ENCODE assay signal across 8 cellular contexts in the genomic region with DNA sequence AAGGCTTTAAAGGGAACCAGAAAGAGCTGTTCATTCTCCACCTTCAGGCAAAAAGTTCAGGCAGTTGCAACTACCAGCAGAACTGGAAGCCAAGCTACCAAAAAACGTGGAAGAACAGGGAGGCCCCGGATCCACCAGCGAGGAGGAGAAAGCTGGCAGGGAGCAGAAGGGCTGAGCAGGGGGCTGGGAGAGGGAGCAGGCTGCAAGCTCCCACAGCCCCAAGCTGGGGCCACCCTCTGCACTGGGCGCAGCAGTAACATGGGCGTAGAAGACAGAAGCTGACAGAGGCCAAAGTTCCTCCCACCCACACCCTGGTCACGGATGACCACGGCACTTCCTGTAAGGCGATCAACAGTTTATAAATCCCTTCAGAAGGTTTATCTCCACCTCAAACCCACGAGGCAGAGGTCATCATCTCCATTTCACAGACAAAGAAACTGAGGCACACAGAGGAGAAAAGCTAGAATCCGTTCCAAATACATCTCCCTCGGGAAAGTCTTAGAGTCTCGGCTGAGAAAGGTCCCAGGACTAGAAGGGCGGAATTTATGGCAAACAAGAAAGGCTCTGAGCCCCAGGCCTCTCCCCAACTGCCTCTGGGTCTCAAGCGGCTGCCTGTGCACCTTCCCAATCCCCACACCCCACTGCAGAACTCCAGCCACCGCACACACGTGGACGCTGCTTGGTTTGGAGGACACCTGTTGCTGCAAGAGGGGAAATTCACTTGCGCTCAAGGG. TPM values are rescaled to one million over a fixed set of nuclear protein-coding genes. Genes with fewer than 3 reads are reported as not detected.
DNase-seq lines count a peak whose midpoint lies in the region; ATAC-seq and TF ChIP-seq lines count a peak whose summit lies in the region.

No MANE protein-coding gene starts in this region.

- H3K9me3 Mint-ChIP-seq in activated CD4-positive, alpha-beta T cell treated with anti-CD3 and anti-CD28 coated beads, Interleukin-2, amount 10 ng/mL, durations not matched to agents 24 days and 14 days: no peaks in the 10 kb centered on the region
- H3K9me3 Mint-ChIP-seq in activated CD4-positive, alpha-beta memory T cell treated with anti-CD3 and anti-CD28 coated beads for 36 hours: no peaks in the 10 kb centered on the region

- CTCF ChIA-PET in activated CD4-positive, alpha-beta memory T cell treated with anti-CD3 and anti-CD28 coated beads for 36 hours (lab: Charles Lee): interaction anchor here (1.1 kb wide), 1 partner anchor 82 kb away, joined by 3 read pairs; the partner anchor contains the start of gene CYP46A1

- H3K9me3 ChIP-seq in iPS-20b (ENCODE audit: insufficient read depth, low read depth, low read length) (no peaks in the 10 kb centered on the region), ascending aorta (no peaks in the 10 kb centered on the region)

- peaks cover 12% of the 10 kb centered on the region for H3K27me3 Mint-ChIP-seq in activated CD4-positive, alpha-beta T cell treated with anti-CD3 and anti-CD28 coated beads, Interleukin-2, amount 10 ng/mL, durations not matched to agents 24 days and 14 days
- no peaks in the 10 kb centered on the region for H3K27me3 Mint-ChIP-seq in activated CD4-positive, alpha-beta memory T cell treated with anti-CD3 and anti-CD28 coated beads for 36 hours

- H3K27ac Mint-ChIP-seq in activated CD4-positive, alpha-beta T cell treated with anti-CD3 and anti-CD28 coated beads, Interleukin-2, amount 10 ng/mL, durations not matched to agents 24 days and 14 days: no peak overlapping the region
- no peak overlapping the region for H3K27ac Mint-ChIP-seq in activated CD4-positive, alpha-beta memory T cell treated with anti-CD3 and anti-CD28 coated beads for 36 hours

- DNase-seq in activated CD4-positive, alpha-beta T cell treated with anti-CD3 and anti-CD28 coated beads, Interleukin-2, amount 10 ng/mL, durations not matched to agents 24 days and 14 days: no peak
- no peak for DNase-seq in activated CD4-positive, alpha-beta T cell treated with anti-CD3 and anti-CD28 coated beads, Interleukin-2, amount 50 U/mL, for 4 hours
- DNase-seq in activated CD4-positive, alpha-beta memory T cell treated with anti-CD3 and anti-CD28 coated beads for 36 hours: peak; percentile 40
- peak; percentile 23 for DNase-seq in stimulated activated naive CD8-positive, alpha-beta T cell treated with anti-CD3 and anti-CD28 coated beads, Interleukin-15, Interleukin-2, amounts not matched to agents 100 U/mL and 50 U/mL, for 24 hours
- no peak for DNase-seq in ascending aorta (ENCODE audit: low spot score in 2 of 2)

- intact Hi-C loops in activated CD4-positive, alpha-beta T cell treated with anti-CD3 and anti-CD28 coated beads, Interleukin-2, amount 10 ng/mL, durations not matched to agents 24 days and 14 days (cut with micrococcal nuclease): loop anchor here (5.0 kb wide), 1 partner anchor 370 kb away; no protein-coding TSS in a partner anchor
- intact Hi-C loops in activated CD4-positive, alpha-beta memory T cell treated with anti-CD3 and anti-CD28 coated beads for 36 hours (cut with micrococcal nuclease): loop anchor here (10.0 kb wide), 1 partner anchor 463 kb away; the partner anchor contains the start of gene EVL
- intact Hi-C loops in ascending aorta (cut with DNase I): loop anchor here (5.0 to 10.0 kb wide), 3 partner anchors 193 to 945 kb away; partner anchors contain the start of genes EML1 and WDR25

- H3K36me3 ChIP-seq in iPS-20b (ENCODE audit: insufficient read depth, low read depth, low read length): no peaks in the 10 kb centered on the region
- no peaks in the 10 kb centered on the region for H3K36me3 ChIP-seq in ascending aorta

- peaks cover 22% of the 10 kb centered on the region for H3K4me1 Mint-ChIP-seq in activated CD4-positive, alpha-beta T cell treated with anti-CD3 and anti-CD28 coated beads, Interleukin-2, amount 10 ng/mL, durations not matched to agents 24 days and 14 days
- peaks cover 26% of the 10 kb centered on the region for H3K4me1 Mint-ChIP-seq in activated CD4-positive, alpha-beta memory T cell treated with anti-CD3 and anti-CD28 coated beads for 36 hours (ENCODE audit: low read depth)

- peaks cover 40% of the 10 kb centered on the region for H3K27me3 ChIP-seq in iPS-20b (ENCODE audit: insufficient read depth, low read length)
- H3K27me3 ChIP-seq in ascending aorta: no peaks in the 10 kb centered on the region

- peak overlapping the region; percentile 62 for H3K4me3 Mint-ChIP-seq in activated CD4-positive, alpha-beta T cell treated with anti-CD3 and anti-CD28 coated beads, Interleukin-2, amount 10 ng/mL, durations not matched to agents 24 days and 14 days
- H3K4me3 Mint-ChIP-seq in activated CD4-positive, alpha-beta memory T cell treated with anti-CD3 and anti-CD28 coated beads for 36 hours: peak overlapping the region; percentile 55

- no peak for ATAC-seq in stimulated activated naive CD8-positive, alpha-beta T cell treated with anti-CD3 and anti-CD28 coated beads, Interleukin-15, Interleukin-2, amounts not matched to agents 100 U/mL and 50 U/mL, for 24 hours
- no peak for ATAC-seq in GM21515 (IDR thresholded peaks at IDR 0.05; ENCODE audit: unreplicated experiment)
- no peak for ATAC-seq in HG03469 (IDR thresholded peaks at IDR 0.05; ENCODE audit: unreplicated experiment)

- H3K36me3 Mint-ChIP-seq in activated CD4-positive, alpha-beta T cell treated with anti-CD3 and anti-CD28 coated beads, Interleukin-2, amount 10 ng/mL, durations not matched to agents 24 days and 14 days (ENCODE audit: low read depth): no peaks in the 10 kb centered on the region
- H3K36me3 Mint-ChIP-seq in activated CD4-positive, alpha-beta memory T cell treated with anti-CD3 and anti-CD28 coated beads for 36 hours: no peaks in the 10 kb centered on the region

- H3K27ac ChIP-seq in iPS-20b (ENCODE audit: low read length): no peak overlapping the region
- no peak overlapping the region for H3K27ac ChIP-seq in ascending aorta

- H3K4me1 ChIP-seq in iPS-20b (ENCODE audit: insufficient read depth, low read length): peaks cover 12% of the 10 kb centered on the region; the same call in 1 of the 2 replicates
- peaks cover 4 to 8% of the 10 kb centered on the region in 2 donors for H3K4me1 ChIP-seq in ascending aorta

- TF ChIP-seq CTCF in ascending aorta (IDR thresholded peaks at IDR 0.05): no peak

- H3K4me3 ChIP-seq in iPS-20b (ENCODE audit: low read length) (peak overlapping the region; percentile 69), ascending aorta (peak overlapping the region in 1 of 2 donors; percentile 2)

- POLR2A ChIA-PET in activated CD4-positive, alpha-beta memory T cell treated with anti-CD3 and anti-CD28 coated beads for 36 hours (lab: Charles Lee): interaction anchor here (1.2 kb wide), 1 partner anchor 121 kb away, joined by 4 read pairs; the partner anchor contains the start of genes CCNK and SETD3

- H3K9ac ChIP-seq in iPS-20b (ENCODE audit: low read depth, low read length): 0 out of 2 replicates have a peak overlapping the region, but pooled peaks have one; percentile 10

RNA-seq across cellular contexts. Expression of gene CCDC85C, which starts 1.8 kb away (rescaled TPM):
- total RNA-seq in activated CD4-positive, alpha-beta T cell treated with anti-CD3 and anti-CD28 coated beads, Interleukin-2, amount 10 ng/mL, durations not matched to agents 24 days and 14 days: 6.7 TPM in 2 replicates
- total RNA-seq in activated CD4-positive, alpha-beta memory T cell treated with anti-CD3 and anti-CD28 coated beads for 36 hours: 10 to 100 TPM; 10.7 to 12.3 TPM
- total RNA-seq in ascending aorta: 0.64 TPM

RNA-seq across cellular contexts. Expression of gene HHIPL1, which starts 42.7 kb away (rescaled TPM):
- total RNA-seq in activated CD4-positive, alpha-beta T cell treated with anti-CD3 and anti-CD28 coated beads, Interleukin-2, amount 10 ng/mL, durations not matched to agents 24 days and 14 days: not detected in 2 replicates
- under 1 TPM; 0.29 to 0.38 TPM for total RNA-seq in activated CD4-positive, alpha-beta memory T cell treated with anti-CD3 and anti-CD28 coated beads for 36 hours
- total RNA-seq in ascending aorta: 11.9 TPM

Comparison
In these comparisons a context has a peak if more than half of its experiments do, and no peak if none do; other contexts are left out.
1. DNase-seq: peak in activated CD4-positive, alpha-beta memory T cell treated with anti-CD3 and anti-CD28 coated beads for 36 hours (single experiment) and stimulated activated naive CD8-positive, alpha-beta T cell treated with anti-CD3 and anti-CD28 coated beads, Interleukin-15, Interleukin-2, amounts not matched to agents 100 U/mL and 50 U/mL, for 24 hours (single experiment); none in activated CD4-positive, alpha-beta T cell treated with anti-CD3 and anti-CD28 coated beads, Interleukin-2, amount 10 ng/mL, durations not matched to agents 24 days and 14 days (single experiment), activated CD4-positive, alpha-beta T cell treated with anti-CD3 and anti-CD28 coated beads, Interleukin-2, amount 50 U/mL, for 4 hours (0 of 2) and ascending aorta (0 of 2).